Comparison of ENCODE assay signal across 8 cellular contexts in genomic region chr10:3948843-3949242, GRCh38.
DNase-seq lines count a peak whose midpoint lies in the region; ATAC-seq lines count a peak whose summit lies in the region.

No MANE protein-coding gene starts in this region.

- H3K36me3 Mint-ChIP-seq in activated CD8-positive, alpha-beta memory T cell treated with anti-CD3 and anti-CD28 coated beads, Interleukin-2, amount 10 ng/mL, durations not matched to agents 7 days and 5 days: peaks cover 27% of the 10 kb centered on the region

- peak overlapping the region; percentile 81 for H3K4me3 Mint-ChIP-seq in activated CD8-positive, alpha-beta memory T cell treated with anti-CD3 and anti-CD28 coated beads, Interleukin-2, amount 10 ng/mL, durations not matched to agents 7 days and 5 days

- peak overlapping the region; percentile 91 for H3K27ac Mint-ChIP-seq in activated CD8-positive, alpha-beta memory T cell treated with anti-CD3 and anti-CD28 coated beads, Interleukin-2, amount 10 ng/mL, durations not matched to agents 7 days and 5 days

- H3K27me3 Mint-ChIP-seq in activated CD8-positive, alpha-beta memory T cell treated with anti-CD3 and anti-CD28 coated beads, Interleukin-2, amount 10 ng/mL, durations not matched to agents 7 days and 5 days: no peaks in the 10 kb centered on the region

- DNase-seq in NCI-H2196 treated with DMSO at 0.1 percent for 48 hours (lab: John Stamatoyannopoulos, UW; ENCODE audit: unreplicated experiment) (peak; percentile 7), fibroblast of peridontal ligament (ENCODE audit: extremely low read depth) (peak; percentile 33), GM19238 (ENCODE audit: insufficient read length, low spot score) (no peak), HK-2 (ENCODE audit: unreplicated experiment) (no peak)
- peak; percentile 94 for DNase-seq in activated CD8-positive, alpha-beta memory T cell treated with anti-CD3 and anti-CD28 coated beads, Interleukin-2, amount 10 ng/mL, durations not matched to agents 7 days and 5 days
- peak; percentile 43 for DNase-seq in stimulated activated CD8-positive, alpha-beta memory T cell treated with anti-CD3 and anti-CD28 coated beads, Interleukin-4, amount 100 ng/mL, for 24 hours (ENCODE audit: low read depth)

- peaks cover 79% of the 10 kb centered on the region for H3K4me1 Mint-ChIP-seq in activated CD8-positive, alpha-beta memory T cell treated with anti-CD3 and anti-CD28 coated beads, Interleukin-2, amount 10 ng/mL, durations not matched to agents 7 days and 5 days

- H3K9me3 Mint-ChIP-seq in activated CD8-positive, alpha-beta memory T cell treated with anti-CD3 and anti-CD28 coated beads, Interleukin-2, amount 10 ng/mL, durations not matched to agents 7 days and 5 days (ENCODE audit: low read depth): peaks cover 2% of the 10 kb centered on the region

- CTCF ChIA-PET in activated CD8-positive, alpha-beta memory T cell treated with anti-CD3 and anti-CD28 coated beads, Interleukin-2, amount 10 ng/mL, durations not matched to agents 7 days and 5 days (lab: Charles Lee): interaction anchor here (1.1 to 2.7 kb wide), 3 partner anchors 10 to 23 kb away, joined by 3 to 10 read pairs (median 7); no protein-coding TSS in a partner anchor

- ATAC-seq in activated CD8-positive, alpha-beta memory T cell treated with anti-CD3 and anti-CD28 coated beads, Interleukin-2, amount 10 ng/mL, durations not matched to agents 7 days and 5 days: peak; percentile 80
- ATAC-seq in GM19035 (IDR thresholded peaks at IDR 0.05; ENCODE audit: unreplicated experiment) (no peak), GM18873 (IDR thresholded peaks at IDR 0.05; ENCODE audit: low FRiP score, unreplicated experiment) (no peak)

Comparison
In these comparisons a context has a peak if more than half of its experiments do, and no peak if none do; other contexts are left out.
1. DNase-seq: peak in NCI-H2196 treated with DMSO at 0.1 percent for 48 hours (single experiment), activated CD8-positive, alpha-beta memory T cell treated with anti-CD3 and anti-CD28 coated beads, Interleukin-2, amount 10 ng/mL, durations not matched to agents 7 days and 5 days (single experiment), fibroblast of peridontal ligament (single experiment) and stimulated activated CD8-positive, alpha-beta memory T cell treated with anti-CD3 and anti-CD28 coated beads, Interleukin-4, amount 100 ng/mL, for 24 hours (single experiment); none in GM19238 (single experiment) and HK-2 (single experiment).